In genomic region chr19:45000665-45001064, GRCh38 we compare ENCODE assay signal across 9 cellular contexts. TPM values are rescaled to one million over a fixed set of nuclear protein-coding genes. Genes with fewer than 3 reads are reported as not detected.
DNase-seq lines count a peak whose midpoint lies in the region; ATAC-seq, FAIRE-seq and TF ChIP-seq lines count a peak whose summit lies in the region.
"Not testable (repeated sequence)": the region's sequence is repeated elsewhere in the genome, so short reads cannot be mapped to it uniquely, and the experiment has no call there.
"Had no signal": no experiment of that assay in that cellular context is flagged by ENCODE, and none has a peak within 500 bp of the region (broad histone marks: within the 10 kb centered on the region; RNA-seq: fewer than 3 reads in every experiment).

No MANE protein-coding gene starts in this region.

- ATAC-seq in WTC11, left lung: not testable (repeated sequence)

- not testable (repeated sequence) for DNase-seq in CD8-positive, alpha-beta memory T cell; LNCaP clone FGC (ENCODE audit: low read depth); WTC11 (ENCODE audit: low spot score); astrocyte (ENCODE audit: low read depth); left lung

- H3K79me2 ChIP-seq in astrocyte (ENCODE audit: insufficient read depth, low read length); parathyroid adenoma: not testable (repeated sequence)

- H3K9me3 Mint-ChIP-seq in CD8-positive, alpha-beta memory T cell; WTC11; astrocyte (ENCODE audit: unreplicated experiment): not testable (repeated sequence)

- not testable (repeated sequence) for H3K36me3 ChIP-seq in CD8-positive, alpha-beta memory T cell (ENCODE audit: insufficient read depth, low read length); astrocyte (ENCODE audit: insufficient read depth, low read length); esophagus (ENCODE audit: control insufficient read depth in 2 of 2, insufficient read depth in 2 of 2, low read length in 1 of 2); parathyroid adenoma (ENCODE audit: control insufficient read depth, insufficient read depth, low read length); thymus (ENCODE audit: control insufficient read depth, insufficient read depth)
- peaks cover 0 to 29% of the 10 kb centered on the region in 2 donors for H3K36me3 ChIP-seq in left lung

- H3K9ac ChIP-seq in astrocyte (ENCODE audit: low read length) = peak overlapping the region; percentile 73
- H3K9ac ChIP-seq in parathyroid adenoma = not testable (repeated sequence)

- POLR2A ChIA-PET in CD8-positive, alpha-beta memory T cell (lab: Charles Lee) = interaction anchor here (2.5 kb wide), 1 partner anchor 39 kb away, joined by 13 read pairs; the partner anchor contains the start of gene CLASRP
- POLR2A ChIA-PET in WTC11 (lab: Charles Lee) = interaction anchor here (1.1 kb wide), 1 partner anchor 92 kb away, joined by 8 read pairs; the partner anchor contains the start of gene PPP1R37

- CTCF ChIA-PET in CD8-positive, alpha-beta memory T cell (lab: Charles Lee) = interaction anchor here (0.7 to 1.8 kb wide), 8 partner anchors 9 to 249 kb away, joined by 3 to 5 read pairs (median 4); partner anchors contain the start of gene CLPTM1
- CTCF ChIA-PET in WTC11 (lab: Charles Lee) = interaction anchor here (0.9 to 3.1 kb wide), 3 partner anchors 12 to 59 kb away, joined by 5 to 20 read pairs (median 16); no protein-coding TSS in a partner anchor

- intact Hi-C loops in left lung (cut with DNase I) = not testable (repeated sequence)

- not testable (repeated sequence) for FAIRE-seq in astrocyte (lab: Jason Lieb, UNC)

- not testable (repeated sequence) for H4K20me1 ChIP-seq in astrocyte (ENCODE audit: insufficient read depth, low read length)

- peak overlapping the region; percentile 83 for H2AFZ ChIP-seq in astrocyte (ENCODE audit: low read depth, low read length)
- peak overlapping the region; percentile 7 for H2AFZ ChIP-seq in parathyroid adenoma

- not testable (repeated sequence) for H3K27me3 Mint-ChIP-seq in CD8-positive, alpha-beta memory T cell; WTC11 (ENCODE audit: low read depth); astrocyte (ENCODE audit: low read depth, unreplicated experiment)

- H3K4me1 ChIP-seq in CD8-positive, alpha-beta memory T cell (ENCODE audit: insufficient read depth, low read length) = peaks cover 18% of the 10 kb centered on the region
- not testable (repeated sequence) for H3K4me1 ChIP-seq in astrocyte (ENCODE audit: insufficient read depth, low read length); esophagus (ENCODE audit: control insufficient read depth in 2 of 2, insufficient read depth in 2 of 2, low read length in 1 of 2); parathyroid adenoma; thymus (ENCODE audit: control insufficient read depth, insufficient read depth, low read length)
- peaks cover 5 to 15% of the 10 kb centered on the region in 2 donors for H3K4me1 ChIP-seq in left lung

- WGBS in esophagus, 2 donors = 67 to 73% methylated on average over 19 of the region's 19 CpGs
- WGBS in thymus = 76% methylated on average over 19 of the region's 19 CpGs

- peak overlapping the region; percentile 49 to 84 (median 65) for H3K4me3 Mint-ChIP-seq in CD8-positive, alpha-beta memory T cell
- peak overlapping the region; percentile 48 for H3K4me3 Mint-ChIP-seq in WTC11
- peak overlapping the region; percentile 70 for H3K4me3 Mint-ChIP-seq in astrocyte (ENCODE audit: unreplicated experiment)

- peak overlapping the region; percentile 63 for H3K4me3 ChIP-seq in CD8-positive, alpha-beta memory T cell (ENCODE audit: low read length)
- H3K4me3 ChIP-seq in LNCaP clone FGC (ENCODE audit: low read depth, low read length) = peak overlapping the region; percentile 18; the same call in 1 of the 2 replicates
- peak overlapping the region; percentile 51 for H3K4me3 ChIP-seq in astrocyte (ENCODE audit: insufficient read depth, low read depth, low read length)
- H3K4me3 ChIP-seq in esophagus (ENCODE audit: low read depth in 1 of 2, low read length in 2 of 2) = peak overlapping the region in 1 of 2 donors; percentile 90
- H3K4me3 ChIP-seq in left lung = peak overlapping the region; percentile 8 to 70
- H3K4me3 ChIP-seq in parathyroid adenoma (ENCODE audit: low read depth, low read length) = peak overlapping the region; percentile 22
- H3K4me3 ChIP-seq in thymus (ENCODE audit: low read length) = peak overlapping the region; percentile 87

- not testable (repeated sequence) for H3K9me3 ChIP-seq in CD8-positive, alpha-beta memory T cell (ENCODE audit: low read length); astrocyte (ENCODE audit: insufficient read depth, low read depth, low read length); esophagus (ENCODE audit: control insufficient read depth in 2 of 2, insufficient read depth in 1 of 2, low read depth in 1 of 2, low read length in 1 of 2); left lung; parathyroid adenoma (ENCODE audit: control insufficient read depth, low read length); thymus (ENCODE audit: control insufficient read depth)

- TF ChIP-seq CTCF in LNCaP clone FGC (IDR thresholded peaks at IDR 0.05; ENCODE audit: control insufficient read depth, extremely low read depth, insufficient read depth); WTC11 (IDR thresholded peaks at IDR 0.05); astrocyte (IDR thresholded peaks at IDR 0.05; ENCODE audit: insufficient read depth, low read depth, low read length); left lung (IDR thresholded peaks at IDR 0.05); parathyroid adenoma (IDR thresholded peaks at IDR 0.05): not testable (repeated sequence)

- peaks cover 9 to 20% (median 10%) of the 10 kb centered on the region in 3 donors for H3K4me1 Mint-ChIP-seq in CD8-positive, alpha-beta memory T cell
- not testable (repeated sequence) for H3K4me1 Mint-ChIP-seq in WTC11; astrocyte (ENCODE audit: low read depth, unreplicated experiment)

- H3K27ac Mint-ChIP-seq in CD8-positive, alpha-beta memory T cell = peak overlapping the region; percentile 75 to 98 (median 96)
- H3K27ac Mint-ChIP-seq in WTC11 = not testable (repeated sequence)
- H3K27ac Mint-ChIP-seq in astrocyte (ENCODE audit: unreplicated experiment) = peak overlapping the region; percentile 69

- H3K27me3 ChIP-seq in CD8-positive, alpha-beta memory T cell (ENCODE audit: insufficient read depth, low read length, poor library complexity, severe bottlenecking); astrocyte (ENCODE audit: insufficient read depth, low read length); esophagus (ENCODE audit: control insufficient read depth in 1 of 2, insufficient read depth in 2 of 2, low read length in 2 of 2); left lung; parathyroid adenoma (ENCODE audit: control insufficient read depth, insufficient read depth, low read length); thymus (ENCODE audit: control insufficient read depth, insufficient read depth): not testable (repeated sequence)

- H3K27ac ChIP-seq in CD8-positive, alpha-beta memory T cell (ENCODE audit: low read depth, low read length) = peak overlapping the region; percentile 75
- H3K27ac ChIP-seq in astrocyte (ENCODE audit: low read depth, low read length) = peak overlapping the region; percentile 72
- peak overlapping the region; percentile 82 to 100 for H3K27ac ChIP-seq in esophagus (ENCODE audit: low read depth in 2 of 2, low read length in 1 of 2)
- H3K27ac ChIP-seq in left lung = peak overlapping the region; percentile 42 to 98
- peak overlapping the region; percentile 55 for H3K27ac ChIP-seq in parathyroid adenoma
- peak overlapping the region; percentile 64 for H3K27ac ChIP-seq in thymus (ENCODE audit: low read depth)

- H3K4me2 ChIP-seq in astrocyte (ENCODE audit: low read length) (peak overlapping the region; percentile 88), parathyroid adenoma (ENCODE audit: low read length) (peak overlapping the region; percentile 66)

- H3K36me3 Mint-ChIP-seq in CD8-positive, alpha-beta memory T cell = peaks cover 0 to 23% (median 0%) of the 10 kb centered on the region in 3 donors
- not testable (repeated sequence) for H3K36me3 Mint-ChIP-seq in WTC11; astrocyte (ENCODE audit: low read depth, unreplicated experiment)

RNA-seq across cellular contexts. Expression of gene RELB, which starts 0.6 kb away (rescaled TPM):
- 10 to 100 TPM; 53.4 to 57.4 TPM for total RNA-seq in CD8-positive, alpha-beta memory T cell
- polyA plus RNA-seq in CD8-positive, alpha-beta memory T cell = 22.7 TPM
- 8.9 to 10.6 TPM (median 9.9 TPM) in 3 replicates for total RNA-seq in WTC11 (2021)
- total RNA-seq in astrocyte = 12.8 and 14.0 TPM in 2 replicates
- polyA plus RNA-seq in esophagus = 1 to 10 TPM; 7.2 TPM
- 10 to 100 TPM; 13.2 to 18.7 TPM for total RNA-seq in left lung
- 24.1 TPM for polyA plus RNA-seq in thymus

RNA-seq across cellular contexts. Expression of gene CLASRP, which starts 38.2 kb away (rescaled TPM):
- 10 to 100 TPM; 75.5 to 84.1 TPM for total RNA-seq in CD8-positive, alpha-beta memory T cell
- polyA plus RNA-seq in CD8-positive, alpha-beta memory T cell = 7.9 TPM
- total RNA-seq in WTC11 (2021) (85.0 to 88.9 TPM (median 88.0 TPM) in 3 replicates), astrocyte (45.5 and 45.9 TPM in 2 replicates), left lung (10 to 100 TPM; 62.9 to 77.5 TPM)
- polyA plus RNA-seq in esophagus (100 to 1,000 TPM in 1 of 2 donors, 10 to 100 TPM in 1; 42.6 to 132 TPM), thymus (147 TPM)

RNA-seq across cellular contexts. Expression of gene CLPTM1, which starts 45.5 kb away (rescaled TPM):
- total RNA-seq in CD8-positive, alpha-beta memory T cell = 10 to 100 TPM; 78.6 to 82.5 TPM
- polyA plus RNA-seq in CD8-positive, alpha-beta memory T cell = 27.5 TPM
- total RNA-seq in WTC11 (2021) (75.9 to 85.6 TPM (median 76.4 TPM) in 3 replicates), astrocyte (115 and 128 TPM in 2 replicates), left lung (100 to 1,000 TPM; 113 to 118 TPM)
- polyA plus RNA-seq in esophagus (10 to 100 TPM; 56.0 to 61.9 TPM), thymus (36.8 TPM)

RNA-seq across cellular contexts. Expression of gene APOC2, which starts 54.8 kb away (rescaled TPM):
- not detected for total RNA-seq in CD8-positive, alpha-beta memory T cell
- polyA plus RNA-seq in CD8-positive, alpha-beta memory T cell = not detected
- total RNA-seq in WTC11 (2021) (0.66 to 0.81 TPM in 2 of 3 replicates, not detected in the other), astrocyte (not detected in 2 replicates), left lung (10 to 100 TPM; 20.2 to 27.6 TPM)
- polyA plus RNA-seq in esophagus (under 1 TPM; 0.84 to 0.87 TPM), thymus (12.6 TPM)
- total RNA-seq: lung microvascular endothelial cell had no signal

RNA-seq across cellular contexts. Expression of gene APOC4, which starts 58.6 kb away (rescaled TPM):
- total RNA-seq in CD8-positive, alpha-beta memory T cell = not detected
- not detected for polyA plus RNA-seq in CD8-positive, alpha-beta memory T cell
- not detected in 3 replicates for total RNA-seq in WTC11 (2021)
- total RNA-seq in astrocyte = not detected in 2 replicates
- polyA plus RNA-seq in esophagus = not detected
- total RNA-seq in left lung = not detected
- 0.32 TPM for polyA plus RNA-seq in thymus
- total RNA-seq: lung microvascular endothelial cell had no signal
